ENCODE assay signal across 14 cellular contexts in genomic region chr2:174334278-174334715, GRCh38. TPM values are rescaled to one million over a fixed set of nuclear protein-coding genes. Genes with fewer than 3 reads are reported as not detected.
DNase-seq lines count a peak whose midpoint lies in the region; ATAC-seq and TF ChIP-seq lines count a peak whose summit lies in the region.
"Had no signal": no experiment of that assay in that cellular context is flagged by ENCODE, and none has a peak within 500 bp of the region (broad histone marks: within the 10 kb centered on the region; RNA-seq: fewer than 3 reads in every experiment).

No MANE protein-coding gene starts in this region.

- DNase-seq in AG09319 (ENCODE audit: extremely low read depth, low read depth) (peak; percentile 74), psoas muscle (no peak), esophagus muscularis mucosa (ENCODE audit: extremely low spot score) (no peak)
- DNase-seq in CD8-positive, alpha-beta memory T cell, result no peak
- DNase-seq: esophagus squamous epithelium had no signal

- CTCF ChIA-PET in CD8-positive, alpha-beta memory T cell (lab: Charles Lee), result interaction anchor here (0.7 kb wide), 1 partner anchor 10 kb away, joined by 3 read pairs; no protein-coding TSS in a partner anchor

- no peak overlapping the region for H3K27ac ChIP-seq in CD8-positive, alpha-beta memory T cell (ENCODE audit: low read depth, low read length)
- H3K27ac ChIP-seq in iPS-18a (ENCODE audit: low read length) (no peak overlapping the region), psoas muscle (no peak overlapping the region), esophagus muscularis mucosa (replicated peaks in 1 of 4) (no peak overlapping the region)
- H3K27ac ChIP-seq: esophagus squamous epithelium, SJSA1, thyroid gland had no signal

- intact Hi-C loops in psoas muscle (cut with DNase I) (loop anchor here in 1 of 2 donors (10.0 kb wide), 1 partner anchor 759 kb away; no protein-coding TSS in a partner anchor), esophagus muscularis mucosa (cut with DNase I) (loop anchor here (10.0 kb wide), 1 partner anchor 1751 kb away; the partner anchor contains the start of gene EVX2)

- H3K27me3 Mint-ChIP-seq in CD8-positive, alpha-beta memory T cell, result peaks cover 77 to 80% of the 10 kb centered on the region in 2 donors

- no peak overlapping the region for H3K9ac ChIP-seq in iPS-18a (ENCODE audit: low read length)

- TF ChIP-seq CTCF in AG09319 (IDR thresholded peaks at IDR 0.05; ENCODE audit: low read depth, low read length), result no peak
- TF ChIP-seq CTCF in psoas muscle (IDR thresholded peaks at IDR 0.05), result no peak
- no peak for TF ChIP-seq CTCF in esophagus muscularis mucosa (IDR thresholded peaks at IDR 0.05)

- no peak overlapping the region for H3K4me3 ChIP-seq in CD8-positive, alpha-beta memory T cell (ENCODE audit: low read length)
- H3K4me3 ChIP-seq in iPS-18a (ENCODE audit: low read length), result peak overlapping the region; percentile 31
- no peak overlapping the region for H3K4me3 ChIP-seq in psoas muscle
- no peak overlapping the region for H3K4me3 ChIP-seq in esophagus muscularis mucosa
- H3K4me3 ChIP-seq: thyroid gland had no signal

- peak overlapping the region in 4 of 8 donors; percentile 47 to 85 (median 64) for H3K27ac Mint-ChIP-seq in CD8-positive, alpha-beta memory T cell

- 63 to 68% (median 65%) methylated on average over 11 of the region's 11 CpGs for WGBS in psoas muscle, 3 donors
- WGBS in esophagus muscularis mucosa, result 21% methylated on average over 11 of the region's 11 CpGs

- H3K9me3 ChIP-seq in CD8-positive, alpha-beta memory T cell (ENCODE audit: low read length), result no peaks in the 10 kb centered on the region
- H3K9me3 ChIP-seq in iPS-18a (ENCODE audit: control insufficient read depth, low read depth, low read length) (no peaks in the 10 kb centered on the region), psoas muscle (no peaks in the 10 kb centered on the region), esophagus muscularis mucosa (no peaks in the 10 kb centered on the region)
- H3K9me3 ChIP-seq: esophagus squamous epithelium, SJSA1, thyroid gland had no signal

- H3K9me3 Mint-ChIP-seq in CD8-positive, alpha-beta memory T cell, result peaks cover 0 to 23% (median 16%) of the 10 kb centered on the region in 5 donors

- H3K4me1 ChIP-seq in CD8-positive, alpha-beta memory T cell (ENCODE audit: insufficient read depth, low read length), result peaks cover 45% of the 10 kb centered on the region
- H3K4me1 ChIP-seq in iPS-18a (ENCODE audit: control insufficient read depth, low read depth, low read length), result peaks cover 56% of the 10 kb centered on the region
- H3K4me1 ChIP-seq in psoas muscle, result peaks cover 24% of the 10 kb centered on the region
- H3K4me1 ChIP-seq in esophagus muscularis mucosa, result peaks cover 45 to 60% (median 56%) of the 10 kb centered on the region in 4 donors

- no peaks in the 10 kb centered on the region for H3K36me3 ChIP-seq in CD8-positive, alpha-beta memory T cell (ENCODE audit: insufficient read depth, low read length)
- H3K36me3 ChIP-seq in iPS-18a (ENCODE audit: control insufficient read depth, low read depth, low read length) (no peaks in the 10 kb centered on the region), psoas muscle (ENCODE audit: insufficient read depth in 1 of 2, low read depth in 1 of 2) (no peaks in the 10 kb centered on the region), esophagus muscularis mucosa (no peaks in the 10 kb centered on the region)
- H3K36me3 ChIP-seq: esophagus squamous epithelium, SJSA1, thyroid gland had no signal

- ATAC-seq in SK-N-SH treated with all-trans-retinoic acid at 6 μM for 48 hours (peak; percentile 20; the same call in 2 of the 3 replicates), GM21367 (IDR thresholded peaks at IDR 0.05; ENCODE audit: unreplicated experiment) (no peak), psoas muscle (no peak), GM21737 (IDR thresholded peaks at IDR 0.05; ENCODE audit: unreplicated experiment) (no peak)

- TF ChIP-seq EP300 in esophagus muscularis mucosa (IDR thresholded peaks at IDR 0.05), result no peak

- peak overlapping the region; percentile 26 to 80 (median 59) for H3K4me3 Mint-ChIP-seq in CD8-positive, alpha-beta memory T cell

- H3K27me3 ChIP-seq in CD8-positive, alpha-beta memory T cell (ENCODE audit: insufficient read depth, low read length, poor library complexity, severe bottlenecking), result peaks cover 89% of the 10 kb centered on the region
- H3K27me3 ChIP-seq in iPS-18a (ENCODE audit: control insufficient read depth, insufficient read depth, low read length) (peaks cover 99% of the 10 kb centered on the region), psoas muscle (ENCODE audit: insufficient read depth in 3 of 3, low read length in 2 of 3) (peaks cover 0 to 97% (median 43%) of the 10 kb centered on the region in 3 donors), esophagus muscularis mucosa (peaks cover 27 to 100% (median 97%) of the 10 kb centered on the region in 4 donors)
- H3K27me3 ChIP-seq: SJSA1 had no signal

- peaks cover 28 to 51% (median 41%) of the 10 kb centered on the region in 3 donors for H3K4me1 Mint-ChIP-seq in CD8-positive, alpha-beta memory T cell

- H3K36me3 Mint-ChIP-seq in CD8-positive, alpha-beta memory T cell, result peaks cover 0 to 2% (median 2%) of the 10 kb centered on the region in 3 donors

- TF ChIP-seq POLR2A in esophagus muscularis mucosa (IDR thresholded peaks at IDR 0.05; ENCODE audit: low read depth), result no peak

- POLR2A ChIA-PET in CD8-positive, alpha-beta memory T cell (lab: Charles Lee), result no interaction called here

TF ChIP-seq in SK-N-SH treated with all-trans-retinoic acid at 6 μM for 48 hours, 23 proteins besides CTCF, POLR2A, EP300 and RAD21:
- TF ChIP-seq TSHZ2 (CRISPR knock-in tag; IDR thresholded peaks at IDR 0.05) (no peak), ZNF70 (CRISPR knock-in tag; IDR thresholded peaks at IDR 0.05) (no peak), OSR1 (CRISPR knock-in tag; IDR thresholded peaks at IDR 0.05) (no peak), ZNF565 (CRISPR knock-in tag; conservative IDR thresholded peaks at IDR 0.05; ENCODE audit: low read depth) (no peak), RARB (CRISPR knock-in tag; IDR thresholded peaks at IDR 0.05) (no peak), ZFP3 (CRISPR knock-in tag; IDR thresholded peaks at IDR 0.05) (no peak), ZFP30 (CRISPR knock-in tag; IDR thresholded peaks at IDR 0.05) (no peak), PATZ1 (CRISPR knock-in tag; IDR thresholded peaks at IDR 0.05; ENCODE audit: borderline replicate concordance) (no peak), CSDC2 (CRISPR knock-in tag; IDR thresholded peaks at IDR 0.05) (no peak), TOX (CRISPR knock-in tag; IDR thresholded peaks at IDR 0.05; ENCODE audit: borderline replicate concordance) (no peak), ESRRG (CRISPR knock-in tag; IDR thresholded peaks at IDR 0.05) (no peak), PPARA (CRISPR knock-in tag; IDR thresholded peaks at IDR 0.05; ENCODE audit: borderline replicate concordance) (no peak)
TF ChIP-seq in SK-N-SH treated with all-trans-retinoic acid at 6 μM for 48 hours: peak in this region for 0.

RNA-seq across cellular contexts. Expression of gene SP9, which starts 0.5 kb away (rescaled TPM):
- total RNA-seq in CD8-positive, alpha-beta memory T cell, result not detected
- not detected for polyA plus RNA-seq in CD8-positive, alpha-beta memory T cell
- total RNA-seq in psoas muscle (under 1 TPM in 2 of 4 donors, not detected in 2; 0.58 to 0.95 TPM), esophagus muscularis mucosa (not detected)
- under 1 TPM in 2 of 3 donors, not detected in 1; 0.03 to 0.14 TPM for polyA plus RNA-seq in psoas muscle
- total RNA-seq: cardiac septum, esophagus squamous epithelium, NCI-H460, posterior vena cava, thyroid gland had no signal
